ENCODE assay signal across 14 cellular contexts in the genomic region with DNA sequence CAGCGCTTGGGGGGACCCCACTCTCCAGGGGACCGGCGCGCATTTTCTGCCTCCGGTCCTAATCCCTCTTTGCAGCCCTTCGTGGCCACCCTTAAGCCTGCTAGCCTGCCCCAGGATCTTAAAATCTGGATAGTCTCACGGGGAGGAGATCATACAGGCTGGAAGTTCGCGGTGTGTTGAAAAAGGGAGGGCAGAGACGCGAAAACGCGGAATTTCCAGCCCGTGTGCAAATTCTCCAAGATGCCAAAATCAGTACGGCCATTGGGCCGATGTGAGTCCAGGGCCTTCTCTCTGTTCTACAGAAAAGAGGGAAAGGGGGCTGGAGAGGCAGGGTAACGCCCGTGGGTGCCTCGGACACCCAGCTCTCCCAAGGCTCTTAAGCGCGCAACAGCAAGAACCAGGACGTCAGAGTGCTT. TPM values are rescaled to one million over a fixed set of nuclear protein-coding genes. Genes with fewer than 3 reads are reported as not detected.
DNase-seq lines count a peak whose midpoint lies in the region; ATAC-seq and TF ChIP-seq lines count a peak whose summit lies in the region.
"Had no signal": no experiment of that assay in that cellular context is flagged by ENCODE, and none has a peak within 500 bp of the region (broad histone marks: within the 10 kb centered on the region; RNA-seq: fewer than 3 reads in every experiment).

No MANE protein-coding gene starts in this region.

- H3K4me1 ChIP-seq in lower lobe of right lung, result peaks cover 31% of the 10 kb centered on the region

- no peak for TF ChIP-seq CTCF in lower lobe of right lung (IDR thresholded peaks at IDR 0.05)

- peak overlapping the region; percentile 9 for H3K4me3 Mint-ChIP-seq in T-helper 2 cell treated with Interferon-gamma antibody and Interleukin-4, amounts not matched to agents 5 μg/mL and 100 μg/mL, for 36 hours
- peak overlapping the region; percentile 21 for H3K4me3 Mint-ChIP-seq in activated T-helper 2 cell treated with anti-CD3 and anti-CD28 coated beads, Interferon-gamma antibody, Interleukin-2, Interleukin-4, amounts not matched to agents 10 μg/mL and 5 μg/mL and 100 μg/mL, durations not matched to agents 14 hours and 24 hours and 36 hours (ENCODE audit: low read depth)
- H3K4me3 Mint-ChIP-seq in stimulated activated naive B cell treated with anti-CD40 and anti-IgM and Interleukin-4, amounts not matched to agents 10 μg/mL and 1 μg/mL and 100 μg/mL, for 72 hours, result peak overlapping the region; percentile 59 to 70
- H3K4me3 Mint-ChIP-seq: activated B cell treated with CpG ODN at 0.5 μM for 24 hours had no signal

- DNase-seq in T-helper 2 cell treated with Interferon-gamma antibody and Interleukin-4, amounts not matched to agents 5 μg/mL and 100 μg/mL, for 36 hours (ENCODE audit: low spot score), result no peak
- DNase-seq in T-helper 2 cell, result no peak
- no peak for DNase-seq in activated T-helper 2 cell treated with anti-CD3 and anti-CD28 coated beads, Interferon-gamma antibody, Interleukin-2, Interleukin-4, amounts not matched to agents 10 μg/mL and 5 μg/mL and 100 μg/mL, durations not matched to agents 14 hours and 24 hours and 36 hours (ENCODE audit: low spot score)
- no peak for DNase-seq in lower lobe of right lung
- DNase-seq in stimulated activated naive B cell treated with anti-CD40 and anti-IgM and Interleukin-4, amounts not matched to agents 10 μg/mL and 1 μg/mL and 100 μg/mL, for 72 hours, result no peak
- DNase-seq: activated B cell treated with CpG ODN at 0.5 μM for 24 hours had no signal

- no peaks in the 10 kb centered on the region for H3K9me3 ChIP-seq in lower lobe of right lung
- H3K9me3 ChIP-seq: left lung, prostate gland had no signal

- peaks cover 3% of the 10 kb centered on the region for H3K4me1 Mint-ChIP-seq in T-helper 2 cell treated with Interferon-gamma antibody and Interleukin-4, amounts not matched to agents 5 μg/mL and 100 μg/mL, for 36 hours (ENCODE audit: low read depth)
- peaks cover 7% of the 10 kb centered on the region for H3K4me1 Mint-ChIP-seq in activated T-helper 2 cell treated with anti-CD3 and anti-CD28 coated beads, Interferon-gamma antibody, Interleukin-2, Interleukin-4, amounts not matched to agents 10 μg/mL and 5 μg/mL and 100 μg/mL, durations not matched to agents 14 hours and 24 hours and 36 hours (ENCODE audit: low read depth)
- peaks cover 28 to 38% of the 10 kb centered on the region in 2 donors for H3K4me1 Mint-ChIP-seq in stimulated activated naive B cell treated with anti-CD40 and anti-IgM and Interleukin-4, amounts not matched to agents 10 μg/mL and 1 μg/mL and 100 μg/mL, for 72 hours

- H3K36me3 Mint-ChIP-seq in T-helper 2 cell treated with Interferon-gamma antibody and Interleukin-4, amounts not matched to agents 5 μg/mL and 100 μg/mL, for 36 hours (ENCODE audit: low read depth), result no peaks in the 10 kb centered on the region
- H3K36me3 Mint-ChIP-seq in activated T-helper 2 cell treated with anti-CD3 and anti-CD28 coated beads, Interferon-gamma antibody, Interleukin-2, Interleukin-4, amounts not matched to agents 10 μg/mL and 5 μg/mL and 100 μg/mL, durations not matched to agents 14 hours and 24 hours and 36 hours (ENCODE audit: low read depth), result no peaks in the 10 kb centered on the region
- peaks cover 0 to 2% of the 10 kb centered on the region in 2 donors for H3K36me3 Mint-ChIP-seq in stimulated activated naive B cell treated with anti-CD40 and anti-IgM and Interleukin-4, amounts not matched to agents 10 μg/mL and 1 μg/mL and 100 μg/mL, for 72 hours

- H3K27ac Mint-ChIP-seq in T-helper 2 cell treated with Interferon-gamma antibody and Interleukin-4, amounts not matched to agents 5 μg/mL and 100 μg/mL, for 36 hours, result no peak overlapping the region
- no peak overlapping the region for H3K27ac Mint-ChIP-seq in activated T-helper 2 cell treated with anti-CD3 and anti-CD28 coated beads, Interferon-gamma antibody, Interleukin-2, Interleukin-4, amounts not matched to agents 10 μg/mL and 5 μg/mL and 100 μg/mL, durations not matched to agents 14 hours and 24 hours and 36 hours
- peak overlapping the region; percentile 87 for H3K27ac Mint-ChIP-seq in stimulated activated naive B cell treated with anti-CD40 and anti-IgM and Interleukin-4, amounts not matched to agents 10 μg/mL and 1 μg/mL and 100 μg/mL, for 72 hours
- H3K27ac Mint-ChIP-seq: activated B cell treated with CpG ODN at 0.5 μM for 24 hours, brain had no signal

- intact Hi-C loops in activated T-helper 2 cell treated with anti-CD3 and anti-CD28 coated beads, Interferon-gamma antibody, Interleukin-2, Interleukin-4, amounts not matched to agents 10 μg/mL and 5 μg/mL and 100 μg/mL, durations not matched to agents 14 hours and 24 hours and 36 hours (cut with micrococcal nuclease), result loop anchor here (2.0 to 5.0 kb wide), 3 partner anchors 16 to 352 kb away; no protein-coding TSS in a partner anchor
- intact Hi-C loops in lower lobe of right lung (cut with DNase I), result no loop called here

- ATAC-seq in lower lobe of right lung, result no peak
- ATAC-seq in stimulated activated naive B cell treated with anti-CD40 and anti-IgM and Interleukin-4, amounts not matched to agents 10 μg/mL and 1 μg/mL and 100 μg/mL, for 72 hours (replicated peaks), result no peak
- no peak for ATAC-seq in HG02678 (IDR thresholded peaks at IDR 0.05; ENCODE audit: unreplicated experiment)
- ATAC-seq in HG02852 (IDR thresholded peaks at IDR 0.05; ENCODE audit: unreplicated experiment), result no peak
- ATAC-seq in GM21576 (IDR thresholded peaks at IDR 0.05; ENCODE audit: unreplicated experiment), result no peak

- H3K27me3 ChIP-seq in lower lobe of right lung (ENCODE audit: low read depth), result peaks cover 87% of the 10 kb centered on the region

- no peaks in the 10 kb centered on the region for H3K36me3 ChIP-seq in lower lobe of right lung
- H3K36me3 ChIP-seq: left lung, prostate gland had no signal

- H3K27me3 Mint-ChIP-seq in T-helper 2 cell treated with Interferon-gamma antibody and Interleukin-4, amounts not matched to agents 5 μg/mL and 100 μg/mL, for 36 hours (ENCODE audit: low read depth), result peaks cover 92% of the 10 kb centered on the region
- H3K27me3 Mint-ChIP-seq in activated T-helper 2 cell treated with anti-CD3 and anti-CD28 coated beads, Interferon-gamma antibody, Interleukin-2, Interleukin-4, amounts not matched to agents 10 μg/mL and 5 μg/mL and 100 μg/mL, durations not matched to agents 14 hours and 24 hours and 36 hours (ENCODE audit: low read depth), result peaks cover 86% of the 10 kb centered on the region
- peaks cover 75 to 84% of the 10 kb centered on the region in 2 donors for H3K27me3 Mint-ChIP-seq in stimulated activated naive B cell treated with anti-CD40 and anti-IgM and Interleukin-4, amounts not matched to agents 10 μg/mL and 1 μg/mL and 100 μg/mL, for 72 hours

- H3K27ac ChIP-seq in lower lobe of right lung, result no peak overlapping the region
- H3K27ac ChIP-seq: 22Rv1, left lung, prostate gland, SK-N-MC had no signal

- H3K4me3 ChIP-seq in lower lobe of right lung, result peak overlapping the region; percentile 41
- H3K4me3 ChIP-seq: SK-N-MC had no signal

- H3K9me3 Mint-ChIP-seq in T-helper 2 cell treated with Interferon-gamma antibody and Interleukin-4, amounts not matched to agents 5 μg/mL and 100 μg/mL, for 36 hours, result no peaks in the 10 kb centered on the region
- no peaks in the 10 kb centered on the region for H3K9me3 Mint-ChIP-seq in activated T-helper 2 cell treated with anti-CD3 and anti-CD28 coated beads, Interferon-gamma antibody, Interleukin-2, Interleukin-4, amounts not matched to agents 10 μg/mL and 5 μg/mL and 100 μg/mL, durations not matched to agents 14 hours and 24 hours and 36 hours
- H3K9me3 Mint-ChIP-seq in stimulated activated naive B cell treated with anti-CD40 and anti-IgM and Interleukin-4, amounts not matched to agents 10 μg/mL and 1 μg/mL and 100 μg/mL, for 72 hours, result peaks cover 0 to 1% of the 10 kb centered on the region in 2 donors

RNA-seq across cellular contexts. Expression of gene NR2E1, which starts 9.4 kb away (rescaled TPM):
- not detected in 2 replicates for total RNA-seq in activated T-helper 2 cell treated with anti-CD3 and anti-CD28 coated beads, Interferon-gamma antibody, Interleukin-2, Interleukin-4, amounts not matched to agents 10 μg/mL and 5 μg/mL and 100 μg/mL, durations not matched to agents 14 hours and 24 hours and 36 hours
- not detected for total RNA-seq in lower lobe of right lung
- total RNA-seq: activated B cell treated with CpG ODN at 0.5 μM for 24 hours, left lung had no signal

Comparison
In these comparisons a context has a peak if more than half of its experiments do, and no peak if none do; other contexts are left out.
1. H3K4me3 Mint-ChIP-seq: peak in every context shown above with its lines; median percentile 64 in stimulated activated naive B cell treated with anti-CD40 and anti-IgM and Interleukin-4, amounts not matched to agents 10 μg/mL and 1 μg/mL and 100 μg/mL, for 72 hours; 21 in activated T-helper 2 cell treated with anti-CD3 and anti-CD28 coated beads, Interferon-gamma antibody, Interleukin-2, Interleukin-4, amounts not matched to agents 10 μg/mL and 5 μg/mL and 100 μg/mL, durations not matched to agents 14 hours and 24 hours and 36 hours; 9 in T-helper 2 cell treated with Interferon-gamma antibody and Interleukin-4, amounts not matched to agents 5 μg/mL and 100 μg/mL, for 36 hours.